In the genomic region with DNA sequence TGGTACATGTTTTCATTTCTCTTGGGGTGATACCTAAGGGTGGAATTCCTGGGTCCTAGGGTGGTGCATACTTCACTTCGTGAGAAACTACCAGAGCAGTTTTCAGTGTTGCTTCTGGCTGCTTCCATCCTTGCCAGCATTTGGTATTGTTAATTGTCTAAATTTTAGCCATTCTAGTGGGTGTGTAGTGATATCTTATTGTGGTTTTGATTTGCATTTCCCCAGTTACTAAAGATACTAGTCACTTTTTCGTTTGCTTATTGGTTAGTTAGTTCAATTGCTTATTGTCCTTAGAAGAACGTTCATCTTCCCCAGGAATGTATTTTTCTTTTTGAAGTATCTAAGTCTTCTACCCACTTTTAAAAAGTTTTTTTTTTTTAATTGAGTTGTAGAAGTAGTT, we compare ENCODE assay signal across 33 cellular contexts.
"Had no signal": no experiment of that assay in that cellular context is flagged by ENCODE, and none has a peak within 500 bp of the region (broad histone marks: within the 10 kb centered on the region; RNA-seq: fewer than 3 reads in every experiment).

No MANE protein-coding gene starts in this region.

- H3K27ac ChIP-seq: cardiac muscle cell, SJCRH30, SK-N-MC, WERI-Rb-1 had no signal

- H3K4me1 ChIP-seq: SJCRH30 had no signal

- ATAC-seq: activated CD8-positive, alpha-beta memory T cell treated with anti-CD3 and anti-CD28 coated beads, Interleukin-2, amount 10 ng/mL, durations not matched to agents 7 days and 5 days; activated T-cell treated with anti-CD3 and anti-CD28 coated beads, Interleukin-2, amount 50 U/mL, for 72 hours; activated T-helper 17 cell treated with anti-CD3 and anti-CD28 coated beads, Interleukin-2, amount 50 U/mL, for 72 hours had no signal

- H3K9me3 ChIP-seq: MG63 had no signal

- H3K36me3 ChIP-seq: cardiac muscle cell, WERI-Rb-1 had no signal

- H3K4me3 ChIP-seq: cardiac muscle cell, MG63, SJCRH30, SK-N-MC had no signal

- DNase-seq: activated CD4-positive, alpha-beta memory T cell treated with anti-CD3 and anti-CD28 coated beads, Interleukin-2, amount 10 ng/mL, durations not matched to agents 7 days and 5 days; activated CD4-positive, alpha-beta T cell treated with anti-CD3 and anti-CD28 coated beads for 1 hour; activated CD4-positive, alpha-beta T cell treated with anti-CD3 and anti-CD28 coated beads for 48 hours; activated CD4-positive, CD25-positive, alpha-beta regulatory T cell; activated CD8-positive, alpha-beta memory T cell treated with anti-CD3 and anti-CD28 coated beads for 24 hours; activated CD8-positive, alpha-beta memory T cell treated with anti-CD3 and anti-CD28 coated beads, Interleukin-2, amount 10 ng/mL, durations not matched to agents 7 days and 5 days; activated CD8-positive, alpha-beta memory T cell treated with anti-CD3 and anti-CD28 coated beads, Interleukin-2, amount 50 U/mL, for 48 hours; activated effector memory CD4-positive, alpha-beta T cell treated with anti-CD3 and anti-CD28 coated beads, Interleukin-2, amount 50 U/mL, for 16 hours; activated naive CD4-positive, alpha-beta T cell; activated naive CD4-positive, alpha-beta T cell treated with anti-CD3 and anti-CD28 coated beads, Interleukin-2, amount 50 U/mL, for 16 hours; activated naive CD8-positive, alpha-beta T cell treated with anti-CD3 and anti-CD28 coated beads for 36 hours; activated T-cell treated with anti-CD3 and anti-CD28 coated beads, Interleukin-2, amount 50 U/mL, for 72 hours; amniotic stem cell; aorta; MG63; NCI-H1048; NCI-H1105 treated with DMSO at 0.1 percent for 48 hours; NCI-H1436; NCI-H1694; NCI-H1930; NCI-H2081 treated with DMSO at 0.1 percent for 48 hours; NCI-H226; NCI-H446 treated with DMSO at 0.1 percent for 48 hours; NCI-H524; NCI-H748 treated with DMSO at 0.1 percent for 48 hours; OCI-M1; SHP77; SJCRH30; T1000; WERI-Rb-1 had no signal

- H3K27me3 ChIP-seq: cardiac muscle cell, MG63, SJCRH30 had no signal
